ENCODE assay signal across 26 cellular contexts in the genomic region with DNA sequence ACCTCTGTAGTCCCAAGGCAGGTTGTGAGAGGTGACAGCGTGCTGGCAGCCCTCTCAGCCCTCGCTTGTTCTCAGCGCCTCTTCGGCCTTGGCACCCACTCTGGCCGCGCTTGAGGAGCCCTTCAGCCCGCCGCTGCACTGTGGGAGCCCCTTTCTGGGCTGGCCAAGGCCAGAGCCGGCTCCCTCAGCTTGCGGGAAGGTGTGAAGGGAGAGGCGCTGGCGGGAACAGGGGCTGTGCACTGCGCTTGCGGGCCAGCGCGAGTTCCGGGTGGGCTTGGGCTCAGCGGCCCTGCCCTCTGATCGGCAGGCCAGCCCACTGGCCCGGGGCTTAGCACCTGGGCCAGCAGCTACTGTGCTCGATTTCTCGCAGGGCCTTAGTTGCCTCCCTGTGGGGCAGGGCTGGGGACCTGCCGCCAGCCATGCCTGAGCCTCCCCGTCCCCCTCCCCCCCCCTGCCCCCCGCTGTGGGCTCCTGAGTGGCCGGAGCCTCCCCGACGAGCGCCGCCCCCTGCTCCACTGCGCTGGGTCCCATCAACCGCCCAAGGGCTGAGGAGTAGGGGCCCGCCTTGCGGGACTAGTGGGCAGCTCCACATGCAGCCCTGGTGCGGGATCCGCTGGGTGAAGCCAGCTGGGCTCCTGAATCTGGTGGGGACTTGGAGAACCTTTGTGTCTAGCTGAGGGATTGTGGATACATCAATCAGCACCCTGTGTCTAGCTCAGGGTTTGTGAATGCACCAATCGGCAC.
"Had no signal": no experiment of that assay in that cellular context is flagged by ENCODE, and none has a peak within 500 bp of the region (broad histone marks: within the 10 kb centered on the region; RNA-seq: fewer than 3 reads in every experiment).

No MANE protein-coding gene starts in this region.

- H3K27me3 ChIP-seq: esophagus muscularis mucosa, foreskin keratinocyte, gastroesophageal sphincter, heart left ventricle, hepatocyte had no signal

- DNase-seq: dermis blood vessel endothelial cell; effector CD4-positive, alpha-beta T cell; effector memory CD4-positive, alpha-beta T cell; foreskin keratinocyte; heart left ventricle; hypothalamus; kidney glomerular epithelial cell; left colon; left ventricle myocardium inferior; lower lobe of right lung; mesenchymal stem cell; mucosa of descending colon; naive B cell; naive thymus-derived CD8-positive, alpha-beta T cell had no signal

- H3K4me1 ChIP-seq: esophagus muscularis mucosa, foreskin keratinocyte, gastroesophageal sphincter, heart left ventricle, left ventricle myocardium inferior, lower lobe of right lung had no signal

- FAIRE-seq: colon, endothelial cell of umbilical vein, frontal cortex, islet of Langerhans, keratinocyte had no signal

- H3K36me3 Mint-ChIP-seq: mesothelial cell of epicardium; naive B cell; naive thymus-derived CD8-positive, alpha-beta T cell had no signal

- H3K27ac ChIP-seq: coronary artery, dorsolateral prefrontal cortex, esophagus muscularis mucosa, foreskin keratinocyte, gastroesophageal sphincter, heart left ventricle, hepatocyte, left ventricle myocardium inferior, lower lobe of right lung had no signal

- H3K4me3 ChIP-seq: coronary artery, dorsolateral prefrontal cortex, esophagus muscularis mucosa, gastroesophageal sphincter, heart left ventricle, hepatocyte, left ventricle myocardium inferior, lower lobe of right lung, mucosa of descending colon had no signal

- H3K36me3 ChIP-seq: esophagus muscularis mucosa, gastroesophageal sphincter, heart left ventricle, left ventricle myocardium inferior, lower lobe of right lung had no signal

- H3K4me1 Mint-ChIP-seq: mesothelial cell of epicardium; naive B cell; naive thymus-derived CD8-positive, alpha-beta T cell had no signal

- ATAC-seq: foreskin keratinocyte; gastroesophageal sphincter; heart left ventricle; left colon; left lobe of liver; lower lobe of right lung; mucosa of descending colon; naive thymus-derived CD8-positive, alpha-beta T cell had no signal

- H3K79me2 ChIP-seq: hepatocyte had no signal

- H3K9me3 ChIP-seq: esophagus muscularis mucosa, gastroesophageal sphincter, heart left ventricle, left ventricle myocardium inferior, lower lobe of right lung, mucosa of descending colon had no signal

- H3K27me3 Mint-ChIP-seq: naive B cell; naive thymus-derived CD8-positive, alpha-beta T cell had no signal

- H2AFZ ChIP-seq: hepatocyte had no signal

- H3K4me3 Mint-ChIP-seq: mesothelial cell of epicardium; naive B cell; naive thymus-derived CD8-positive, alpha-beta T cell had no signal

- H3K4me2 ChIP-seq: hepatocyte had no signal

- H3K27ac Mint-ChIP-seq: mesothelial cell of epicardium; naive B cell; naive thymus-derived CD8-positive, alpha-beta T cell had no signal
